19 cellular contexts compared by ENCODE assay signal in the genomic region with DNA sequence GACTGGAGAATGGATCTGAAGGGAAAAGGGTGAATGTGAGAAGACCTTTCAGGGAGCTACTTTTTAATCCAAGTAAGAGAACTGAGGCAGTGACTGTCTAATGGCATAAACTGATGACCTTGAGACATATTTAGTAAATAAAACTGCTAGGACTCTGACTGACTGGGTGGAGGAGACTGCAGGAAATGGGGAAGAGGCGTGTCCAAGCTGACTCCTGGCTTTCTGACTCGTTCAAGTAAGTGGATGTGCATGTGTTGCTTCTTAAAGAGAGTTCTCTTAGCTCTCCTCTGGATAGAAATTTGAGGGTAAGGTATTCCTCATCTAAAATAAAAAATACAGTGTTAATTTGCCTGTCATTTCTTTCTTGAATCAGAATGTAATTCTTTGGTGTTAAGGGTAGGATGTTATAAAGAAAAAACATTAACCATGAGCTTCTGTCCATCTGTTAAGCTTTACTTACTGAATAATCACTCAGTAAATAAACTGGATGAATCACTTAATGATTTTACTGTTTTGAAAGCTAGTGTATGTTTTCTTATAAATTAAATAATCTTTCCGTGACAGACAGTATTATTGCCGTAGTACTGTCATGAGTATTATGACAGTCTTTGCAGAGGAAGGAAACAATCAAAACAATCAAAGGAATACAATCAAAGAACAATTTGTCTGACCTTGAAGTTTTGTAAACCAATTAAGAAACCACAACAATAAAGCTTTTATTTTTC. TPM values are rescaled to one million over a fixed set of nuclear protein-coding genes. Genes with fewer than 3 reads are reported as not detected.
A peak's percentile ranks its signal among the peaks of the same experiment; 100 is the strongest.
DNase-seq lines count a peak whose midpoint lies in the region; ATAC-seq and TF ChIP-seq lines count a peak whose summit lies in the region.
"Had no signal": no experiment of that assay in that cellular context is flagged by ENCODE, and none has a peak within 500 bp of the region (broad histone marks: within the 10 kb centered on the region; RNA-seq: fewer than 3 reads in every experiment).

No MANE protein-coding gene starts in this region.

- no peaks in the 10 kb centered on the region for H3K9me3 ChIP-seq in SK-N-SH
- no peaks in the 10 kb centered on the region for H3K9me3 ChIP-seq in OCI-LY7 (ENCODE audit: low read length)

- DNase-seq in GM23338 (ENCODE audit: low spot score) (no peak), SK-N-SH (no peak), foreskin fibroblast (peak; percentile 44 to 78), DMS153 treated with DMSO at 0.1 percent for 48 hours (lab: John Stamatoyannopoulos, UW; ENCODE audit: unreplicated experiment) (no peak), OCI-LY7 (ENCODE audit: low spot score) (no peak)
- no peak for DNase-seq in activated T-cell treated with anti-CD3 and anti-CD28 coated beads, Interleukin-2, amount 50 U/mL, for 4 hours
- DNase-seq: activated CD4-positive, CD25-positive, alpha-beta regulatory T cell; activated CD8-positive, alpha-beta memory T cell treated with anti-CD3 and anti-CD28 coated beads, Interleukin-2, amount 50 U/mL, for 48 hours; activated naive CD4-positive, alpha-beta T cell treated with anti-CD3 and anti-CD28 coated beads, Interleukin-2, amount 50 U/mL, for 16 hours; AML-193; effector CD8-positive, alpha-beta T cell; NCI-H187 treated with DMSO at 0.1 percent for 48 hours; NCI-H526 treated with DMSO at 0.1 percent for 48 hours; stimulated activated naive CD4-positive, alpha-beta T cell had no signal

- no peaks in the 10 kb centered on the region for H3F3A ChIP-seq in GM23338 (replicated peaks; ENCODE audit: low read depth)
- H3F3A ChIP-seq in SK-N-SH (replicated peaks; ENCODE audit: insufficient read depth), result no peaks in the 10 kb centered on the region

- POLR2A ChIA-PET in SK-N-SH (lab: Yijun Ruan, JAX) (no interaction called here), OCI-LY7 (lab: Charles Lee) (no interaction called here)

- H3K9me2 ChIP-seq in GM23338 (ENCODE audit: insufficient read depth) (no peaks in the 10 kb centered on the region), SK-N-SH (no peaks in the 10 kb centered on the region), OCI-LY7 (ENCODE audit: insufficient read depth, low read length) (no peaks in the 10 kb centered on the region)

- H3K4me3 ChIP-seq in GM23338 (no peak overlapping the region), SK-N-SH (ENCODE audit: low read depth in 2 of 2, low read length in 1 of 2) (no peak overlapping the region), foreskin fibroblast (ENCODE audit: low read depth in 1 of 2, low read length in 2 of 2) (no peak overlapping the region), OCI-LY7 (ENCODE audit: low read depth, low read length, poor library complexity, severe bottlenecking) (no peak overlapping the region)
- H3K4me3 ChIP-seq: SK-N-MC, skin epidermis had no signal

- no peak for ATAC-seq in GM23338
- ATAC-seq in HG03432 (IDR thresholded peaks at IDR 0.05; ENCODE audit: unreplicated experiment), result no peak
- ATAC-seq in activated T-cell treated with anti-CD3 and anti-CD28 coated beads, Interleukin-2, amount 50 U/mL, for 4 hours, result no peak

- CTCF ChIA-PET in SK-N-SH (lab: Yijun Ruan, JAX) (no interaction called here), OCI-LY7 (lab: Charles Lee; ENCODE audit: unreplicated experiment) (no interaction called here)

- H3K36me3 ChIP-seq in GM23338 (ENCODE audit: insufficient read depth) (no peaks in the 10 kb centered on the region), SK-N-SH (replicated peaks in 1 of 2; ENCODE audit: control insufficient read depth in 1 of 2, insufficient read depth in 2 of 2, low read length in 1 of 2) (no peaks in the 10 kb centered on the region), OCI-LY7 (ENCODE audit: insufficient read depth, low read length) (no peaks in the 10 kb centered on the region)

- no peak for TF ChIP-seq RAD21 in SK-N-SH (IDR thresholded peaks at IDR 0.05; ENCODE audit: low read length)

- no peaks in the 10 kb centered on the region for H4K20me1 ChIP-seq in GM23338 (replicated peaks; ENCODE audit: insufficient read depth)
- H4K20me1 ChIP-seq in SK-N-SH (ENCODE audit: insufficient read depth), result no peaks in the 10 kb centered on the region
- H4K20me1 ChIP-seq in OCI-LY7 (ENCODE audit: insufficient read depth, low read length), result no peaks in the 10 kb centered on the region

- no peak overlapping the region for H3K27ac Mint-ChIP-seq in GM23338
- H3K27ac Mint-ChIP-seq: brain had no signal

- 63% methylated on average over 4 of the region's 4 CpGs for WGBS in SK-N-SH (ENCODE audit: low lambda C conversion rate)

- H2AFZ ChIP-seq in GM23338 (peak overlapping the region; percentile 84), SK-N-SH (ENCODE audit: low read depth) (peak overlapping the region; percentile 48; the same call in 1 of the 2 replicates), OCI-LY7 (ENCODE audit: low read length) (no peak overlapping the region)

- H3K79me2 ChIP-seq in GM23338 (replicated peaks; ENCODE audit: insufficient read depth), result no peaks in the 10 kb centered on the region
- no peaks in the 10 kb centered on the region for H3K79me2 ChIP-seq in SK-N-SH (ENCODE audit: insufficient read depth)
- H3K79me2 ChIP-seq in OCI-LY7 (ENCODE audit: insufficient read depth, low read depth, low read length), result no peaks in the 10 kb centered on the region

- no peak overlapping the region for H3K4me3 Mint-ChIP-seq in GM23338
- no peak overlapping the region for H3K4me3 Mint-ChIP-seq in activated T-cell treated with anti-CD3 and anti-CD28 coated beads, Interleukin-2, amount 50 U/mL, for 4 hours
- H3K4me3 Mint-ChIP-seq: brain had no signal

- TF ChIP-seq EP300 in SK-N-SH (IDR thresholded peaks at IDR 0.05; ENCODE audit: borderline replicate concordance in 1 of 2, low read depth in 1 of 2, low read length in 1 of 2), result no peak

- H3K4me1 Mint-ChIP-seq in GM23338, result peaks cover 16% of the 10 kb centered on the region; the same call in 2 of the 3 replicates
- H3K4me1 Mint-ChIP-seq in activated T-cell treated with anti-CD3 and anti-CD28 coated beads, Interleukin-2, amount 50 U/mL, for 4 hours (ENCODE audit: low read depth), result no peaks in the 10 kb centered on the region
- H3K4me1 Mint-ChIP-seq: brain had no signal

- H3K27ac ChIP-seq in 22Rv1, result peak overlapping the region; percentile 65
- no peak overlapping the region for H3K27ac ChIP-seq in GM23338 (ENCODE audit: low read depth)
- no peak overlapping the region for H3K27ac ChIP-seq in SK-N-SH (ENCODE audit: low read depth in 2 of 2, low read length in 1 of 2)
- no peak overlapping the region for H3K27ac ChIP-seq in OCI-LY7 (ENCODE audit: low read depth, low read length, poor library complexity, severe bottlenecking)
- H3K27ac ChIP-seq: SK-N-MC, skin epidermis had no signal

- no peaks in the 10 kb centered on the region for H3K4me1 ChIP-seq in GM23338 (ENCODE audit: insufficient read depth)
- peaks cover 0 to 4% of the 10 kb centered on the region in 2 experiments; a peak in 2 of 4 replicates for H3K4me1 ChIP-seq in SK-N-SH (ENCODE audit: control insufficient read depth in 1 of 2, insufficient read depth in 2 of 2, low read depth in 1 of 2, low read length in 1 of 2)
- H3K4me1 ChIP-seq in OCI-LY7 (ENCODE audit: insufficient read depth, low read length, poor library complexity, severe bottlenecking), result no peaks in the 10 kb centered on the region

- H3K4me2 ChIP-seq in GM23338 (no peak overlapping the region), SK-N-SH (no peak overlapping the region), OCI-LY7 (ENCODE audit: low read length) (no peak overlapping the region)

- H3K27me3 Mint-ChIP-seq in GM23338 (ENCODE audit: insufficient read depth, low read depth, poor library complexity), result peaks cover 2% of the 10 kb centered on the region
- H3K27me3 Mint-ChIP-seq in activated T-cell treated with anti-CD3 and anti-CD28 coated beads, Interleukin-2, amount 50 U/mL, for 4 hours (ENCODE audit: low read depth), result no peaks in the 10 kb centered on the region
- H3K27me3 Mint-ChIP-seq: brain had no signal

- TF ChIP-seq CTCF in 22Rv1 (IDR thresholded peaks at IDR 0.05), result no peak
- TF ChIP-seq CTCF in GM23338 (conservative IDR thresholded peaks at IDR 0.05; ENCODE audit: low read depth in 2 of 2), result no peak
- no peak for TF ChIP-seq CTCF in SK-N-SH (IDR thresholded peaks at IDR 0.05)
- TF ChIP-seq CTCF in foreskin fibroblast (IDR thresholded peaks at IDR 0.05; ENCODE audit: low read depth, low read length), result no peak
- TF ChIP-seq CTCF in OCI-LY7 (conservative IDR thresholded peaks at IDR 0.05; ENCODE audit: low read length), result no peak

- no peaks in the 10 kb centered on the region for H3K36me3 Mint-ChIP-seq in GM23338 (ENCODE audit: low read depth)
- no peaks in the 10 kb centered on the region for H3K36me3 Mint-ChIP-seq in activated T-cell treated with anti-CD3 and anti-CD28 coated beads, Interleukin-2, amount 50 U/mL, for 4 hours (ENCODE audit: insufficient read depth)
- H3K36me3 Mint-ChIP-seq: brain had no signal

- H3K27me3 ChIP-seq in GM23338 (ENCODE audit: insufficient read depth), result no peaks in the 10 kb centered on the region
- H3K27me3 ChIP-seq in SK-N-SH (ENCODE audit: insufficient read depth), result no peaks in the 10 kb centered on the region

- no peaks in the 10 kb centered on the region for H3K9me3 Mint-ChIP-seq in GM23338
- H3K9me3 Mint-ChIP-seq in activated T-cell treated with anti-CD3 and anti-CD28 coated beads, Interleukin-2, amount 50 U/mL, for 4 hours, result no peaks in the 10 kb centered on the region

- no TSS peak for BruUV-seq in OCI-LY7 (replicated peaks; lab: Mats Ljungman, UMichigan)

- no peak overlapping the region for H3K9ac ChIP-seq in SK-N-SH

- intact Hi-C loops in OCI-LY7 (cut with micrococcal nuclease; ENCODE audit: unreplicated experiment), result no loop called here

RNA-seq across cellular contexts. Expression of gene CFAP20DC, which starts 58.4 kb away (rescaled TPM):
- 11.4 and 14.2 TPM in 2 replicates for total RNA-seq in GM23338 (2014; rRNA removed; shearing (Covaris generic))
- polyA plus RNA-seq in GM23338 (2016; fragmentation: Nextera tagmentation; extraction: Ambion mirVana), result 4.9 and 7.4 TPM in 2 replicates
- polyA plus RNA-seq in SK-N-SH (2012; rRNA removed), result 1.8 and 1.9 TPM in 2 replicates
- polyA plus RNA-seq in SK-N-SH (2012; cell fraction: cytosol; rRNA removed), result 2.2 and 2.4 TPM in 2 replicates
- 1.6 and 2.3 TPM in 2 replicates for polyA plus RNA-seq in SK-N-SH (2012; cell fraction: nucleus; rRNA removed)
- total RNA-seq in activated T-cell treated with anti-CD3 and anti-CD28 coated beads, Interleukin-2, amount 50 U/mL, for 4 hours, result under 1 TPM; 0.16 to 0.38 (median 0.20) TPM
- total RNA-seq in OCI-LY7 (2014; rRNA removed; shearing (Covaris generic)), result 0.46 and 1.0 TPM in 2 replicates
- total RNA-seq in OCI-LY7 (2022), result 1.1 and 1.8 TPM in 2 replicates

Comparison
In these comparisons a context has a peak if more than half of its experiments do, and no peak if none do; other contexts are left out.
1. DNase-seq: peak in foreskin fibroblast (2 of 2); none in GM23338 (single experiment), SK-N-SH (single experiment), activated T-cell treated with anti-CD3 and anti-CD28 coated beads, Interleukin-2, amount 50 U/mL, for 4 hours (single experiment), DMS153 treated with DMSO at 0.1 percent for 48 hours (single experiment) and OCI-LY7 (single experiment).